1 cellular context compared by ENCODE assay signal in genomic region chr5:125011014-125011413, GRCh38.
TF ChIP-seq lines count a peak whose summit lies in the region.

No MANE protein-coding gene starts in this region.

TF ChIP-seq in GM12878, 131 proteins besides CTCF, POLR2A, EP300 and RAD21 (continued from another document and continues in another):
- TF ChIP-seq CUX1 (IDR thresholded peaks at IDR 0.05; ENCODE audit: insufficient replicate concordance, low read depth, low read length) (no peak), ZBTB11 (CRISPR knock-in tag; IDR thresholded peaks at IDR 0.05) (no peak), HSF1 (IDR thresholded peaks at IDR 0.05; ENCODE audit: low read depth, low read length) (no peak), DPF2 (IDR thresholded peaks at IDR 0.05) (peak; percentile 56), SRF (IDR thresholded peaks at IDR 0.05; ENCODE audit: low read depth in 2 of 2, low read length in 2 of 2) (no peak), GABPA (IDR thresholded peaks at IDR 0.05; ENCODE audit: low read depth) (no peak), RFX5 (IDR thresholded peaks at IDR 0.05; ENCODE audit: low read depth, low read length) (no peak), CEBPZ (IDR thresholded peaks at IDR 0.05; ENCODE audit: low read depth, low read length) (no peak), E2F8 (IDR thresholded peaks at IDR 0.05; ENCODE audit: low read depth, partially characterized antibody) (no peak), POLR2AphosphoS2 (IDR thresholded peaks at IDR 0.05; ENCODE audit: low read depth, low read length) (no peak), STAT3 (IDR thresholded peaks at IDR 0.05; ENCODE audit: low read depth, low read length) (no peak), SREBF1 (IDR thresholded peaks at IDR 0.05; ENCODE audit: low read length) (no peak), HDAC6 (IDR thresholded peaks at IDR 0.05; ENCODE audit: unreplicated experiment) (no peak), ZBTB40 (IDR thresholded peaks at IDR 0.05; ENCODE audit: borderline replicate concordance) (no peak; the same call in 1 of the 2 replicates), IKZF1 (conservative IDR thresholded peaks at IDR 0.05) (peak; percentile 83; the same call in 1 of the 2 replicates), TBL1XR1 (IDR thresholded peaks at IDR 0.05; ENCODE audit: low read depth, low read length) (peak; percentile 62; the same call in 1 of the 2 replicates), MYB (IDR thresholded peaks at IDR 0.05; ENCODE audit: borderline replicate concordance, low read depth, low read length) (no peak), EZH2 (IDR thresholded peaks at IDR 0.05; ENCODE audit: borderline replicate concordance, control insufficient read depth, low read depth, low read length) (no peak), ZNF592 (IDR thresholded peaks at IDR 0.05) (no peak), SKIL (IDR thresholded peaks at IDR 0.05; ENCODE audit: low read depth, poor library complexity, severe bottlenecking) (peak; percentile 74), RB1 (IDR thresholded peaks at IDR 0.05; ENCODE audit: borderline replicate concordance) (no peak), NBN (IDR thresholded peaks at IDR 0.05) (no peak)
